Comparison of ENCODE assay signal across 8 cellular contexts in the genomic region with DNA sequence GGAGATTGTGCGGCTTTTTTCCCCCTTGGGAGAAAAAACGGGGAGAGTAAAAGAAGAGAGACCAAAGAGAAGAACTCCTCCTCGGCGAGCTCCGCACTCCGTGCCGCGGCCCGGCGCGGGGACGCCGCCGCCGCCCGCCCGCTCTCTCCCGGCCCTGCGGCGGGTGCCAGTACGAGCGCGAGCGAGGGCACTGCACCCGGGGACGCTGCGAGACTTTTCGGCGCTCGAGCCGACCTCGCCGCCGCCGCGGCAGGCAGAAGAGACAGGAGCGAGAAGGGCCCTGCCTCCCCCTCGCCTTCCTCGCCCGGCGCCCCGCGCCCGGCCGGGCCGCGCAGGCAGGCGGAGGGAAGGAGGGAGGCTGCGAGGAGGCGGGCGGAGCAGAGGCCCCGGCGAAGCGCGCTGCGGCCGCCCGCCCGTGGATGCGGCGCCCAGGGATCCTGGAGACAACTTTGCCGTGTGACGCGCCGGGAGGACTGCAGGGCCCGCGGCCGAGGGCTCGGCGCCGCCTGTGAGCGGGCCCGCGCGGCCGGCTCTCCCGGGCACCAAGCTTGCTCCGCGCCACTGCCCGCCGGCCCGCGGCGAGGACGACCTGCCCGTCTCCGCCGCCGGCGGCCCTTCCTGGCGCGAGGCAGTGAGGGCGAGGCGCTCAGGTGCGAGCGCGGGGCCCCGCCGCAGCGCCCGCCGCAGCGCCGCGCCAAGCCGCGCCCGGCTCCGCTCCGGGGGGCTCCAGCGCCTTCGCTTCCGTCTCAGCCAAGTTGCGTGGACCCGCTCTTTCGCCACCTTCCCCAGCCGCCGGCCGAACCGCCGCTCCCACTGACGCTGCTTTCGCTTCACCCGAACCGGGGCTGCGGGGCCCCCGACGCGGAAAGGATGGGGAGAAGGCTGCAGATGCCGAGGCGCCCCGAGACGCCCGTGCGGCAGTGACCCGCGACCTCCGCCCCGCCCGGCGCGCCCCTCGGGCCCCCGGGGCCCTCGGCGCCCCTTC. TPM values are rescaled to one million over a fixed set of nuclear protein-coding genes. Genes with fewer than 3 reads are reported as not detected.
DNase-seq lines count a peak whose midpoint lies in the region; ATAC-seq and TF ChIP-seq lines count a peak whose summit lies in the region.

No MANE protein-coding gene starts in this region.

- H3K9ac ChIP-seq in GM23248: 0 out of 2 replicates have a peak overlapping the region, but pooled peaks have one; percentile 24

- TF ChIP-seq CTCF in AG04449 (IDR thresholded peaks at IDR 0.05; ENCODE audit: insufficient read depth, low read length, missing control alignments) (no peak), heart left ventricle (IDR thresholded peaks at IDR 0.05) (no peak), gastrocnemius medialis (IDR thresholded peaks at IDR 0.05 in 4 of 5, conservative IDR thresholded peaks at IDR 0.05 in 1 of 5) (peak in 1 of 5 experiments; percentile 8)

- H3F3A ChIP-seq in GM23248 (ENCODE audit: insufficient read depth): no peaks in the 10 kb centered on the region

- no peaks in the 10 kb centered on the region for H3K79me2 ChIP-seq in GM23248 (ENCODE audit: insufficient read depth)

- H3K27me3 ChIP-seq in GM23248 (replicated peaks; ENCODE audit: insufficient read depth) (peaks cover 19% of the 10 kb centered on the region; the same call in 1 of the 2 replicates), heart left ventricle (peaks cover 16 to 87% (median 54%) of the 10 kb centered on the region in 9 donors), gastrocnemius medialis (peaks cover 23 to 39% (median 38%) of the 10 kb centered on the region in 3 donors)

- H3K4me3 ChIP-seq in AG04449 (ENCODE audit: low read depth, low read length) (peak overlapping the region; percentile 58), GM23248 (peak overlapping the region; percentile 69), heart left ventricle (peak overlapping the region; percentile 29 to 73 (median 56)), gastrocnemius medialis (peak overlapping the region; percentile 58 to 75 (median 62))

- H2AFZ ChIP-seq in GM23248: peak overlapping the region; percentile 69

- WGBS in GM23248 (ENCODE audit: low coverage in 1 of 2, low lambda C conversion rate in 2 of 2, missing lambda C conversion rate in 2 of 2), 2 experiments: 1% methylated on average over 66 to 120 of the region's 146 CpGs
- WGBS in heart left ventricle, 4 donors: 0 to 1% (median 1%) methylated on average over 73 to 146 of the region's 146 CpGs

- peak overlapping the region; percentile 70 for H3K4me2 ChIP-seq in GM23248 (ENCODE audit: unreplicated experiment)

- CTCF ChIA-PET in AG04449 (lab: Yijun Ruan, JAX): interaction anchor here (0.9 to 16.6 kb wide), 8 partner anchors 12 to 735 kb away, joined by 3 to 576 read pairs (median 4); no protein-coding TSS in a partner anchor
- CTCF ChIA-PET in activated CD8-positive, alpha-beta memory T cell treated with anti-CD3 and anti-CD28 coated beads, Interleukin-2, amount 10 ng/mL, durations not matched to agents 7 days and 5 days (lab: Charles Lee): interaction anchor here (0.6 to 2.4 kb wide), 4 partner anchors 12 to 603 kb away, joined by 3 to 16 read pairs (median 6); no protein-coding TSS in a partner anchor

- peaks cover 2% of the 10 kb centered on the region for H3K36me3 Mint-ChIP-seq in activated CD8-positive, alpha-beta memory T cell treated with anti-CD3 and anti-CD28 coated beads, Interleukin-2, amount 10 ng/mL, durations not matched to agents 7 days and 5 days

- no peaks in the 10 kb centered on the region for H3K36me3 ChIP-seq in GM23248 (ENCODE audit: low read depth)
- no peaks in the 10 kb centered on the region for H3K36me3 ChIP-seq in heart left ventricle
- H3K36me3 ChIP-seq in gastrocnemius medialis: peaks cover 0 to 5% of the 10 kb centered on the region in 2 donors

- H3K9me3 ChIP-seq in GM23248 (ENCODE audit: low read depth) (no peaks in the 10 kb centered on the region), heart left ventricle (no peaks in the 10 kb centered on the region), gastrocnemius medialis (no peaks in the 10 kb centered on the region)

- no peak for TF ChIP-seq POLR2A in heart left ventricle (IDR thresholded peaks at IDR 0.05)
- no peak for TF ChIP-seq POLR2A in gastrocnemius medialis (IDR thresholded peaks at IDR 0.05)

- POLR2A ChIA-PET in AG04449 (lab: Yijun Ruan, JAX): no interaction called here

- DNase-seq in AG04449 (ENCODE audit: low read depth, low spot score) (no peak), GM23248 (peak; percentile 64), heart left ventricle (peak in 1 of 5 donors; percentile 62), gastrocnemius medialis (no peak), COLO829 (ENCODE audit: low spot score) (no peak), hippocampal formation (lab: John Stamatoyannopoulos, UW) (no peak)
- no peak for DNase-seq in activated CD8-positive, alpha-beta memory T cell treated with anti-CD3 and anti-CD28 coated beads, Interleukin-2, amount 10 ng/mL, durations not matched to agents 7 days and 5 days

- H3K4me1 ChIP-seq in GM23248 (ENCODE audit: insufficient read depth) (no peaks in the 10 kb centered on the region), heart left ventricle (peaks cover 0 to 51% (median 27%) of the 10 kb centered on the region in 12 donors), gastrocnemius medialis (peaks cover 17 to 25% of the 10 kb centered on the region in 2 donors)

- in situ Hi-C loops in GM23248 (cut with MboI) (loop anchor here (5.0 to 25.0 kb wide), 2 partner anchors 332 to 742 kb away; no protein-coding TSS in a partner anchor), gastrocnemius medialis (cut with MboI; ENCODE audit: low sequenced_read_pairs in 4 of 4) (loop anchor here (5.0 to 25.0 kb wide), 6 partner anchors 92 to 742 kb away; no protein-coding TSS in a partner anchor)

- H3K27ac ChIP-seq in GM23248 (no peak overlapping the region), heart left ventricle (peak overlapping the region in 7 of 12 donors; percentile 3 to 71 (median 60)), gastrocnemius medialis (peak overlapping the region; percentile 52 to 79 (median 60))

- no peak overlapping the region for H3K27ac Mint-ChIP-seq in activated CD8-positive, alpha-beta memory T cell treated with anti-CD3 and anti-CD28 coated beads, Interleukin-2, amount 10 ng/mL, durations not matched to agents 7 days and 5 days

- H3K9me3 Mint-ChIP-seq in activated CD8-positive, alpha-beta memory T cell treated with anti-CD3 and anti-CD28 coated beads, Interleukin-2, amount 10 ng/mL, durations not matched to agents 7 days and 5 days (ENCODE audit: low read depth): no peaks in the 10 kb centered on the region

- peaks cover 68% of the 10 kb centered on the region for H3K27me3 Mint-ChIP-seq in activated CD8-positive, alpha-beta memory T cell treated with anti-CD3 and anti-CD28 coated beads, Interleukin-2, amount 10 ng/mL, durations not matched to agents 7 days and 5 days

- intact Hi-C loops in heart left ventricle (cut with DNase I): loop anchor here in 9 of 10 donors (1.0 to 10.0 kb wide), 14 partner anchors 92 to 730 kb away; no protein-coding TSS in a partner anchor
- intact Hi-C loops in gastrocnemius medialis (cut with DNase I; ENCODE audit: low total_unique reads): loop anchor here (1.0 to 5.0 kb wide), 4 partner anchors 74 to 1007 kb away; no protein-coding TSS in a partner anchor

- no peaks in the 10 kb centered on the region for H4K20me1 ChIP-seq in GM23248 (ENCODE audit: insufficient read depth)

- peak; percentile 35 for ATAC-seq in activated CD8-positive, alpha-beta memory T cell treated with anti-CD3 and anti-CD28 coated beads, Interleukin-2, amount 10 ng/mL, durations not matched to agents 7 days and 5 days
- ATAC-seq in heart left ventricle (peak in 2 of 4 donors; percentile 9 to 17), gastrocnemius medialis (peak; percentile 32 to 38), GM19023 (IDR thresholded peaks at IDR 0.05; ENCODE audit: unreplicated experiment) (no peak)

- no peaks in the 10 kb centered on the region for H3K9me2 ChIP-seq in GM23248 (ENCODE audit: insufficient read depth)

- no peak overlapping the region for H3K4me3 Mint-ChIP-seq in activated CD8-positive, alpha-beta memory T cell treated with anti-CD3 and anti-CD28 coated beads, Interleukin-2, amount 10 ng/mL, durations not matched to agents 7 days and 5 days

- peaks cover 16% of the 10 kb centered on the region for H3K4me1 Mint-ChIP-seq in activated CD8-positive, alpha-beta memory T cell treated with anti-CD3 and anti-CD28 coated beads, Interleukin-2, amount 10 ng/mL, durations not matched to agents 7 days and 5 days

RNA-seq across cellular contexts. Expression of gene INHBB, which starts 0.7 kb away (rescaled TPM):
- total RNA-seq in GM23248 (2014; rRNA removed; shearing (Covaris generic)): 3.4 and 5.6 TPM in 2 replicates
- 0.19 and 0.49 TPM in 2 replicates for polyA plus RNA-seq in GM23248 (2016; fragmentation: Nextera tagmentation; extraction: Ambion mirVana)
- total RNA-seq in activated CD8-positive, alpha-beta memory T cell treated with anti-CD3 and anti-CD28 coated beads, Interleukin-2, amount 10 ng/mL, durations not matched to agents 7 days and 5 days: not detected
- 10 to 100 TPM in 1 of 9 donors, 1 to 10 TPM in 6, under 1 TPM in 2; 0.70 to 38.0 (median 2.0) TPM for total RNA-seq in heart left ventricle
- polyA plus RNA-seq in heart left ventricle: 1 to 10 TPM; 2.8 to 7.8 TPM
- total RNA-seq in gastrocnemius medialis: 10 to 100 TPM in 3 of 4 donors, 1 to 10 TPM in 1; 3.1 to 23.8 (median 13.7) TPM
